Comparison of ENCODE assay signal across 18 cellular contexts in genomic region chr4:7487998-7488671, GRCh38. TPM values are rescaled to one million over a fixed set of nuclear protein-coding genes. Genes with fewer than 3 reads are reported as not detected.
A peak's percentile ranks its signal among the peaks of the same experiment; 100 is the strongest.
DNase-seq lines count a peak whose midpoint lies in the region; ATAC-seq, FAIRE-seq and TF ChIP-seq lines count a peak whose summit lies in the region.
"Had no signal": no experiment of that assay in that cellular context is flagged by ENCODE, and none has a peak within 500 bp of the region (broad histone marks: within the 10 kb centered on the region; RNA-seq: fewer than 3 reads in every experiment).

No MANE protein-coding gene starts in this region.

- CTCF ChIA-PET in IMR-90 (lab: Yijun Ruan, JAX): no interaction called here
- CTCF ChIA-PET in H1 (lab: Charles Lee; ENCODE audit: partially characterized antibody): interaction anchor here (0.9 to 1.7 kb wide), 8 partner anchors 9 to 146 kb away, joined by 3 to 4 read pairs (median 3); no protein-coding TSS in a partner anchor

- no peak overlapping the region for H4K8ac ChIP-seq in IMR-90 (ENCODE audit: low read depth in 2 of 2, low read length in 2 of 2)
- no peak overlapping the region; the same call in 1 of the 2 replicates for H4K8ac ChIP-seq in H1 (ENCODE audit: extremely low read depth, insufficient read depth, low read length)

- no peak overlapping the region for H2BK20ac ChIP-seq in IMR-90 (ENCODE audit: low read depth, low read length)
- no peak overlapping the region for H2BK20ac ChIP-seq in H1 (ENCODE audit: low read length)

- TF ChIP-seq CTCF in IMR-90 (conservative IDR thresholded peaks at IDR 0.05; ENCODE audit: low read depth, low read length): no peak
- TF ChIP-seq CTCF in H1 (IDR thresholded peaks at IDR 0.05; ENCODE audit: control extremely low read depth in 1 of 3, insufficient read depth in 1 of 3, low read depth in 1 of 3, low read length in 3 of 3): peak in 2 of 3 experiments; percentile 54 to 59; a peak in 3 of 4 replicates
- TF ChIP-seq CTCF in neural progenitor cell (IDR thresholded peaks at IDR 0.05): no peak
- TF ChIP-seq CTCF in mucosa of descending colon (IDR thresholded peaks at IDR 0.05): no peak
- no peak for TF ChIP-seq CTCF in Peyer's patch (IDR thresholded peaks at IDR 0.05)

- H3K23ac ChIP-seq in IMR-90 (ENCODE audit: low read depth, low read length): no peak overlapping the region
- no peak overlapping the region for H3K23ac ChIP-seq in H1 (ENCODE audit: insufficient read length)

- 64% methylated on average over 9 of the region's 15 CpGs; no CpG with 5 or more reads in 1 of the 2 experiments for WGBS in IMR-90 (ENCODE audit: extremely low coverage in 2 of 2, insufficient read length in 1 of 2), 2 experiments
- 75% methylated on average over 14 of the region's 15 CpGs; no CpG with 5 or more reads in 1 of the 2 experiments for WGBS in H1 (ENCODE audit: extremely low coverage in 1 of 2, insufficient coverage in 1 of 2, insufficient read length in 1 of 2, insufficient replicate concordance in 2 of 2, low coverage in 1 of 2, low lambda C conversion rate in 2 of 2, missing lambda C conversion rate in 1 of 2), 2 experiments

- H3K36me3 ChIP-seq in IMR-90 (ENCODE audit: control insufficient read depth, insufficient read depth, low read length) (no peaks in the 10 kb centered on the region), H1 (ENCODE audit: control insufficient read depth in 2 of 4, insufficient read depth in 4 of 4, low read length in 3 of 4) (no peaks in the 10 kb centered on the region), neural progenitor cell (no peaks in the 10 kb centered on the region), mucosa of descending colon (ENCODE audit: low read depth) (no peaks in the 10 kb centered on the region), Peyer's patch (no peaks in the 10 kb centered on the region)

- ATAC-seq in IMR-90 (ENCODE audit: low read depth) (no peak), mucosa of descending colon (no peak), GM18909 (IDR thresholded peaks at IDR 0.05; ENCODE audit: poor library complexity, unreplicated experiment) (no peak)
- ATAC-seq: GM12878 had no signal

- no peak overlapping the region for H2BK120ac ChIP-seq in IMR-90 (ENCODE audit: low read depth, low read length)
- no peak overlapping the region for H2BK120ac ChIP-seq in H1 (replicated peaks; ENCODE audit: low read depth, low read length)

- H3K79me1 ChIP-seq in IMR-90 (ENCODE audit: low read depth in 1 of 2, low read length in 2 of 2): no peaks in the 10 kb centered on the region
- no peaks in the 10 kb centered on the region for H3K79me1 ChIP-seq in H1 (ENCODE audit: low read depth, low read length)

- H3K4me1 ChIP-seq in IMR-90 (ENCODE audit: control insufficient read depth, insufficient read depth, low read length) (no peaks in the 10 kb centered on the region), H1 (replicated peaks in 1 of 4; ENCODE audit: control insufficient read depth in 3 of 4, insufficient read depth in 4 of 4, low read length in 3 of 4) (peaks cover 0 to 3% (median 1%) of the 10 kb centered on the region in 4 experiments; a peak in 3 of 7 replicates), neural progenitor cell (peaks cover 38% of the 10 kb centered on the region), mucosa of descending colon (ENCODE audit: low read depth) (no peaks in the 10 kb centered on the region), Peyer's patch (no peaks in the 10 kb centered on the region)

- H3K4me2 ChIP-seq in IMR-90 (ENCODE audit: low read depth, low read length) (no peak overlapping the region), H1 (ENCODE audit: insufficient read depth in 1 of 2, low read depth in 2 of 2, low read length in 2 of 2) (no peak overlapping the region), neural progenitor cell (peak overlapping the region; percentile 41)

- H3K4ac ChIP-seq in IMR-90 (ENCODE audit: low read depth, low read length) (no peak overlapping the region), H1 (replicated peaks; ENCODE audit: insufficient read length, low read depth, low read length) (no peak overlapping the region)

- H3K9ac ChIP-seq in IMR-90 (ENCODE audit: low read depth, low read length): no peak overlapping the region
- no peak overlapping the region for H3K9ac ChIP-seq in H1 (replicated peaks in 1 of 4; ENCODE audit: extremely low read depth in 1 of 4, low read depth in 3 of 4, low read length in 3 of 4)
- no peak overlapping the region for H3K9ac ChIP-seq in neural progenitor cell

- no peaks in the 10 kb centered on the region for H3K9me1 ChIP-seq in IMR-90 (ENCODE audit: insufficient read depth, low read length)

- intact Hi-C loops in IMR-90 (cut with micrococcal nuclease) (no loop called here), mucosa of descending colon (cut with DNase I, micrococcal nuclease) (no loop called here)

- no peaks in the 10 kb centered on the region for H3K79me2 ChIP-seq in H1 (ENCODE audit: control insufficient read depth in 1 of 2, insufficient read depth in 2 of 2, low read length in 2 of 2)
- no peaks in the 10 kb centered on the region for H3K79me2 ChIP-seq in neural progenitor cell (ENCODE audit: low read depth)

- peak overlapping the region; percentile 86 for H3K27ac Mint-ChIP-seq in neural progenitor cell
- H3K27ac Mint-ChIP-seq: CD4-positive, alpha-beta T cell had no signal

- H3K9me3 Mint-ChIP-seq in neural progenitor cell: peaks cover 11% of the 10 kb centered on the region
- H3K9me3 Mint-ChIP-seq: CD4-positive, alpha-beta T cell had no signal

- H3K23me2 ChIP-seq in H1 (ENCODE audit: low read depth, low read length): no peaks in the 10 kb centered on the region

- H2AFZ ChIP-seq in IMR-90 (replicated peaks; ENCODE audit: low read length, poor library complexity): peak overlapping the region; percentile 43
- no peak overlapping the region for H2AFZ ChIP-seq in H1 (ENCODE audit: low read length)
- no peak overlapping the region for H2AFZ ChIP-seq in neural progenitor cell (replicated peaks)

- POLR2A ChIA-PET in IMR-90 (lab: Charles Lee; ENCODE audit: unreplicated experiment) (no interaction called here), H1 (lab: Charles Lee; ENCODE audit: partially characterized antibody) (no interaction called here)

- BruUV-seq in IMR-90 (replicated peaks; lab: Mats Ljungman, UMichigan): no TSS peak

- peak overlapping the region; percentile 70 for H2AK9ac ChIP-seq in IMR-90 (replicated peaks; ENCODE audit: low read depth, low read length, poor library complexity)

- H3K56ac ChIP-seq in IMR-90 (ENCODE audit: extremely low read depth, insufficient read depth, low read length) (no peak overlapping the region), H1 (replicated peaks; ENCODE audit: insufficient read length, low read depth, low read length) (no peak overlapping the region)

- H3K4me3 ChIP-seq in IMR-90 (ENCODE audit: insufficient read depth, low read depth, low read length): no peak overlapping the region
- H3K4me3 ChIP-seq in H1 (ENCODE audit: extremely low read depth in 1 of 4, insufficient read depth in 2 of 4, low read depth in 3 of 4, low read length in 4 of 4): no peak overlapping the region
- H3K4me3 ChIP-seq in neural progenitor cell: no peak overlapping the region
- H3K4me3 ChIP-seq in mucosa of descending colon: no peak overlapping the region
- no peak overlapping the region for H3K4me3 ChIP-seq in Peyer's patch
- H3K4me3 ChIP-seq: GM12878 had no signal

- TF ChIP-seq RAD21 in IMR-90 (IDR thresholded peaks at IDR 0.05; ENCODE audit: low read length) (no peak), H1 (IDR thresholded peaks at IDR 0.05 in 1 of 2, conservative IDR thresholded peaks at IDR 0.05 in 1 of 2; ENCODE audit: low read depth in 2 of 2, low read length in 2 of 2) (peak in 1 of 2 experiments; percentile 46; a peak in 2 of 4 replicates)

- no peak overlapping the region for H3K27ac ChIP-seq in IMR-90 (ENCODE audit: insufficient read depth, low read length)
- H3K27ac ChIP-seq in H1 (ENCODE audit: low read depth, low read length): no peak overlapping the region
- H3K27ac ChIP-seq in neural progenitor cell: no peak overlapping the region
- no peak overlapping the region for H3K27ac ChIP-seq in Peyer's patch

- H2AK5ac ChIP-seq in IMR-90 (ENCODE audit: low read depth, low read length) (no peak overlapping the region), H1 (ENCODE audit: low read depth, low read length) (no peak overlapping the region)

- peak; percentile 13 for DNase-seq in ELF-1 (ENCODE audit: low read depth, low spot score)
- no peak for DNase-seq in IMR-90
- DNase-seq in H1 (ENCODE audit: low read depth in 1 of 2, low spot score in 2 of 2): no peak
- no peak for DNase-seq in neural progenitor cell (ENCODE audit: low spot score)
- no peak for DNase-seq in mucosa of descending colon
- DNase-seq in OCI-M2 (lab: John Stamatoyannopoulos, UW; ENCODE audit: unreplicated experiment): no peak
- DNase-seq in Peyer's patch: no peak
- DNase-seq: ACHN; C1 segment of cervical spinal cord; Calu3; CD4-positive, alpha-beta T cell; DMS 273 treated with DMSO at 0.1 percent for 48 hours had no signal

- H2BK5ac ChIP-seq in IMR-90 (ENCODE audit: low read depth, low read length, poor library complexity, severe bottlenecking): no peak overlapping the region
- no peak overlapping the region for H2BK5ac ChIP-seq in H1 (ENCODE audit: low read depth, low read length)

- H3K9me3 ChIP-seq in IMR-90 (ENCODE audit: control insufficient read depth, insufficient read depth, low read length) (no peaks in the 10 kb centered on the region), H1 (ENCODE audit: insufficient read depth in 2 of 2, low read depth in 1 of 2, low read length in 1 of 2) (no peaks in the 10 kb centered on the region), neural progenitor cell (ENCODE audit: low read depth) (no peaks in the 10 kb centered on the region), mucosa of descending colon (no peaks in the 10 kb centered on the region), Peyer's patch (no peaks in the 10 kb centered on the region)

- H4K5ac ChIP-seq in IMR-90 (ENCODE audit: low read depth, low read length) (no peak overlapping the region), H1 (ENCODE audit: insufficient read length, low read depth, low read length) (no peak overlapping the region)

- peak overlapping the region; percentile 59 for H3K4me3 Mint-ChIP-seq in neural progenitor cell
- H3K4me3 Mint-ChIP-seq: CD4-positive, alpha-beta T cell had no signal

- H3K4me1 Mint-ChIP-seq in neural progenitor cell: peaks cover 56% of the 10 kb centered on the region

- H3K14ac ChIP-seq in IMR-90 (replicated peaks; ENCODE audit: low read depth, low read length) (no peak overlapping the region), H1 (ENCODE audit: insufficient read length) (no peak overlapping the region)

- peaks cover 14% of the 10 kb centered on the region for H3F3A ChIP-seq in neural progenitor cell (ENCODE audit: low read depth)

- no peak overlapping the region for H2BK12ac ChIP-seq in H1 (ENCODE audit: low read depth, low read length)

- TF ChIP-seq EP300 in H1 (IDR thresholded peaks at IDR 0.05; ENCODE audit: borderline replicate concordance in 1 of 2, low read depth in 2 of 2, low read length in 2 of 2): no peak

- H3K36me3 Mint-ChIP-seq in neural progenitor cell: peaks cover 7% of the 10 kb centered on the region

- H3K27me3 ChIP-seq in IMR-90 (ENCODE audit: control insufficient read depth, insufficient read depth, low read length): peaks cover 54% of the 10 kb centered on the region
- H3K27me3 ChIP-seq in H1 (replicated peaks in 1 of 4; ENCODE audit: control insufficient read depth in 3 of 4, extremely low read depth in 1 of 4, insufficient read depth in 3 of 4, low read length in 3 of 4): no peaks in the 10 kb centered on the region
- no peaks in the 10 kb centered on the region for H3K27me3 ChIP-seq in neural progenitor cell
- H3K27me3 ChIP-seq in Peyer's patch: no peaks in the 10 kb centered on the region

- FAIRE-seq in H1 (lab: Jason Lieb, UNC): no peak
- FAIRE-seq: GM12878, H54 had no signal

- no peak overlapping the region for H2BK15ac ChIP-seq in IMR-90 (ENCODE audit: low read depth, low read length)
- H2BK15ac ChIP-seq in H1 (ENCODE audit: low read length): no peak overlapping the region

- TF ChIP-seq POLR2A in IMR-90 (IDR thresholded peaks at IDR 0.05; ENCODE audit: low read depth, low read length) (no peak), H1 (IDR thresholded peaks at IDR 0.05; ENCODE audit: control extremely low read depth in 1 of 2, low read depth in 2 of 2, low read length in 2 of 2) (no peak), Peyer's patch (IDR thresholded peaks at IDR 0.05) (no peak)

- no peak overlapping the region for H3K18ac ChIP-seq in IMR-90 (ENCODE audit: low read depth, low read length)
- no peak overlapping the region for H3K18ac ChIP-seq in H1 (ENCODE audit: extremely low read depth, low read length)

- H4K91ac ChIP-seq in IMR-90 (ENCODE audit: insufficient read depth, low read depth, low read length) (no peak overlapping the region), H1 (replicated peaks; ENCODE audit: insufficient read length, low read length) (no peak overlapping the region)

- H4K20me1 ChIP-seq in IMR-90 (ENCODE audit: insufficient read depth, low read length) (no peaks in the 10 kb centered on the region), H1 (replicated peaks in 1 of 2; ENCODE audit: control insufficient read depth in 1 of 2, insufficient read depth in 2 of 2, low read length in 2 of 2) (no peaks in the 10 kb centered on the region), neural progenitor cell (ENCODE audit: low read depth) (peaks cover 7% of the 10 kb centered on the region)

- dilution Hi-C loops in IMR-90 (cut with HindIII; ENCODE audit: low sequenced_read_pairs, unreplicated experiment): no loop called here

- H3K27me3 Mint-ChIP-seq in neural progenitor cell (ENCODE audit: insufficient read depth, low read depth): peaks cover 9% of the 10 kb centered on the region

- in situ Hi-C loops in IMR-90 (cut with MboI; ENCODE audit: low sequenced_read_pairs): no loop called here

RNA-seq across cellular contexts. Expression of gene PSAPL1, which starts 53.4 kb away (rescaled TPM):
- not detected in 2 replicates for total RNA-seq in IMR-90 (2012; rRNA removed)
- polyA plus RNA-seq in IMR-90 (2012; rRNA removed): not detected in 2 replicates
- not detected in 2 replicates for polyA plus RNA-seq in IMR-90 (2012; cell fraction: cytosol; rRNA removed)
- not detected in 2 replicates for polyA plus RNA-seq in IMR-90 (2012; cell fraction: nucleus; rRNA removed; ENCODE audit: low replicate concordance)
- total RNA-seq in H1 (2021; fragmentation: NEBNext Ultra II Directional; extraction: Animal tissue kit (Norgen Biotek cat#: 25700)): not detected in 2 replicates
- 0.03 TPM in 2 replicates for polyA plus RNA-seq in H1 (2011; rRNA removed)
- polyA plus RNA-seq in H1 (2011; cell fraction: cytosol; rRNA removed): 0.03 TPM
- polyA plus RNA-seq in H1 (2011; cell fraction: nucleus; rRNA removed): 0.09 TPM
- 0.03 TPM in 1 of 4 replicates, not detected in the others for polyA plus RNA-seq in H1 (2012, experiment 1 of 2)
- polyA plus RNA-seq in H1 (2012, experiment 2 of 2): not detected
- 0.02 TPM for polyA plus RNA-seq in H1 (2013, experiment 1 of 2)
- 0.04 TPM for polyA plus RNA-seq in H1 (2013, experiment 2 of 2)
- 0.07 TPM in 1 of 2 replicates, not detected in the other for polyA minus RNA-seq in H1 (2011; rRNA and poly(A)+ RNA removed)
- not detected for polyA minus RNA-seq in H1 (2011; cell fraction: cytosol; rRNA and poly(A)+ RNA removed)
- polyA minus RNA-seq in H1 (2011; cell fraction: nucleus; rRNA and poly(A)+ RNA removed): not detected
- total RNA-seq in neural progenitor cell (ENCODE audit: low replicate concordance): 0.06 TPM in 1 of 2 replicates, not detected in the other
- not detected for total RNA-seq in mucosa of descending colon
- total RNA-seq in Peyer's patch: not detected
- total RNA-seq: A172; Calu3; CD4-positive, alpha-beta T cell; Daoy; G401; GM12878 had no signal
- polyA plus RNA-seq: GM12878 had no signal

Comparison
In these comparisons a context has a peak if more than half of its experiments do, and no peak if none do; other contexts are left out.
1. CTCF ChIP-seq: peak in H1 (2 of 3); none in IMR-90 (single experiment), neural progenitor cell (single experiment), mucosa of descending colon (single experiment) and Peyer's patch (0 of 6).